Comparison of ENCODE assay signal across 8 cellular contexts in the genomic region with DNA sequence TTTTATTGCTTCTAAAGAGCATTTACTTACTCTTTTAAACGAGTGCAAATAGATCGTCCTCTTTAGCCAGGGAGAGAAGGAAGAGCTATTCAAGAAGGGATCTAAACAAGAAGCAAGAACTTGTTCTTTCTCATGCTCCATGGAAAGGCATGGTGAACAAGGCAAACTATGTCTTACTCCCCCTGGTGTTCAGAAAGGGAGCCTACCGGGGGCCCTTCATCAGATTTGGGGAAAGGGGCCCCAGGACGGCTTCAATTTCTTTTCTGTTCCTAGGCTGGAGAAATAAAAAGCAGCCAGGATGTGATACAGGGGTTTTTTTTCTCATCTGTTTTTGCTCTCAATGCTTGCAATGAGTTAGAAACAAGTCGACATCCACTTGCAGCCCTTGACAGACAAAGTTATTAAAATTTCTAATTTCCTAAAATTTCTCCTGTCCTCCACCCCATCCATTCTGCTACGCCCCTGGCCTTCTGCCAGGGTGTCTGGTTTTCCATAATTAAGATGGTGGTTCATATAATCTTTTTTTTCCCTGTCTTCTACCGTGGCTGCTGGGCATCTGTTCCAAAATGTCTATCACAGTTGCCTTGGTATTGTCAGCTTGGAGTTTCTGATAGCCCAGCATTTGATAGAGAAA.
DNase-seq lines count a peak whose midpoint lies in the region; ATAC-seq, FAIRE-seq and TF ChIP-seq lines count a peak whose summit lies in the region.

No MANE protein-coding gene starts in this region.

- no peak overlapping the region for H4K5ac ChIP-seq in mesendoderm (ENCODE audit: low read length)

- no peak overlapping the region for H3K56ac ChIP-seq in mesendoderm (ENCODE audit: low read length)

- no peaks in the 10 kb centered on the region for H3K4me1 ChIP-seq in mesendoderm (ENCODE audit: control insufficient read depth, low read depth, low read length)

- H3K23ac ChIP-seq in mesendoderm (ENCODE audit: low read length) = no peak overlapping the region

- no peak overlapping the region for H2BK120ac ChIP-seq in mesendoderm (ENCODE audit: low read depth, low read length)

- no peak overlapping the region for H3K9ac ChIP-seq in mesendoderm (ENCODE audit: low read length)

- no peak overlapping the region for H2BK15ac ChIP-seq in mesendoderm (replicated peaks; ENCODE audit: low read depth)

- DNase-seq in D721Med (ENCODE audit: insufficient read length, low spot score) (no peak), NCI-H69 (lab: John Stamatoyannopoulos, UW) (peak; percentile 81), T47D (ENCODE audit: low read depth in 1 of 2, low spot score in 1 of 2) (peak; percentile 31 to 71), mesendoderm (peak; percentile 72)
- no peak for DNase-seq in effector CD8-positive, alpha-beta T cell (lab: John Stamatoyannopoulos, UW)

- no peak overlapping the region for H2BK5ac ChIP-seq in mesendoderm (ENCODE audit: low read length)

- no peak overlapping the region for H3K4me2 ChIP-seq in mesendoderm (ENCODE audit: low read length)

- H3K4me3 ChIP-seq in mesendoderm (ENCODE audit: low read length) = no peak overlapping the region

- peak; percentile 37 for TF ChIP-seq CTCF in D721Med (IDR thresholded peaks at IDR 0.05; ENCODE audit: insufficient read depth, missing control alignments)

- ATAC-seq in GM21723 (IDR thresholded peaks at IDR 0.05; ENCODE audit: unreplicated experiment) = peak; percentile 63
- ATAC-seq in GM19463 (IDR thresholded peaks at IDR 0.05; ENCODE audit: unreplicated experiment) = no peak
- no peak for ATAC-seq in GM19467 (IDR thresholded peaks at IDR 0.05; ENCODE audit: unreplicated experiment)

- H3K36me3 ChIP-seq in mesendoderm (ENCODE audit: control insufficient read depth, insufficient read depth, low read length) = no peaks in the 10 kb centered on the region

- no peak overlapping the region for H3K27ac ChIP-seq in mesendoderm (ENCODE audit: low read depth, low read length)

- no peaks in the 10 kb centered on the region for H3K79me2 ChIP-seq in mesendoderm (ENCODE audit: control insufficient read depth, insufficient read depth, low read length)

- no CpG with 5 or more reads among the region's 7 CpGs for WGBS in mesendoderm (ENCODE audit: extremely low coverage, insufficient coverage, low lambda C conversion rate)

- H4K8ac ChIP-seq in mesendoderm (ENCODE audit: low read depth, low read length) = no peak overlapping the region

- no peaks in the 10 kb centered on the region for H3K27me3 ChIP-seq in mesendoderm (ENCODE audit: insufficient read depth, low read length, poor library complexity)

- no peak for FAIRE-seq in D721Med (lab: Jason Lieb, UNC)

- H3K18ac ChIP-seq in mesendoderm (ENCODE audit: low read length) = no peak overlapping the region

- in situ Hi-C loops in T47D (cut with HindIII; ENCODE audit: low pct_unique_long_range_greater_than_20kb, low sequenced_read_pairs) = no loop called here

- H3K79me1 ChIP-seq in mesendoderm (ENCODE audit: low read length) = no peaks in the 10 kb centered on the region

- no peak overlapping the region for H2AK5ac ChIP-seq in mesendoderm (ENCODE audit: low read length)

- no peak overlapping the region for H3K4ac ChIP-seq in mesendoderm (ENCODE audit: low read depth, low read length)

Comparison
In these comparisons a context has a peak if more than half of its experiments do, and no peak if none do; other contexts are left out.
1. DNase-seq: peak in NCI-H69 (single experiment), T47D (2 of 2) and mesendoderm (single experiment); none in D721Med (single experiment) and effector CD8-positive, alpha-beta T cell (single experiment).